ENCODE assay signal across 18 cellular contexts in the genomic region with DNA sequence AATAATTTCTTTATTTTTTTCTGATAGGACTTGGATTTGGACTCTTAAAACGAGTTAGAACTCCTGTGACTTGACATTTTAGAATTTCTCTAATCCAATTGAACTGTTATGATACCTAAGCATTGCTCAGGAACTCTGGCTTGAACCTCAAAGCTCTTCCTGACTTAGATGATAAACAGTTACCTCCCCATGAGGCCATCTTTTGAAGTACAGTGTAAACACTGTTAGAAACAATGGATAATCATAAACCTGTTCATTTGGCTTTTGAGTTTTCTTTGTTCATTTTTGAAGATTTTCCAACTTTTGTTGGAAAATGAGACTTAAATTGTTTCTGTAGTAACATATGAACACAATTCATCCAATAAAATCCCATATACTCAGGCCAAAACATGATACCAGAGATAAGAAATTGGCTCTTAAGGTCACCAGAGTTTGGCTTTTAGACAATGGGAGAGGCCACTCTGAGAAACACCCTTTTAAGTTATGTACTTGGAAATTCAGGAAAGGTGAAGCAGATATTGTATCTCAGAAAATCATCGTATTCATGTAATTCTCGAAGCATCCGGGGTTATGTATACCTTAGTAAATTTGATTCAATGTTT.
"Had no signal": no experiment of that assay in that cellular context is flagged by ENCODE, and none has a peak within 500 bp of the region (broad histone marks: within the 10 kb centered on the region; RNA-seq: fewer than 3 reads in every experiment).

No MANE protein-coding gene starts in this region.

- DNase-seq: dorsolateral prefrontal cortex; effector CD8-positive, alpha-beta T cell; gastrocnemius medialis; immature natural killer cell; left cardiac atrium; mesendoderm; naive B cell; stimulated activated CD4-positive, alpha-beta T cell treated with anti-CD3 and anti-CD28 coated beads, Interleukin-4, amount 100 ng/mL, for 1 hour; stimulated activated CD8-positive, alpha-beta memory T cell treated with anti-CD3 and anti-CD28 coated beads, Interleukin-4, amount 100 ng/mL, for 48 hours; stimulated activated naive CD8-positive, alpha-beta T cell treated with anti-CD3 and anti-CD28 coated beads, Interleukin-15, Interleukin-2, amounts not matched to agents 100 U/mL and 50 U/mL, for 24 hours; tibial artery; upper lobe of left lung; uterus had no signal

- H3K4me1 ChIP-seq: esophagus muscularis mucosa, gastrocnemius medialis, parathyroid adenoma, tibial artery, upper lobe of left lung, uterus had no signal

- H3K27ac ChIP-seq: coronary artery, esophagus muscularis mucosa, gastrocnemius medialis, parathyroid adenoma, tibial artery, upper lobe of left lung had no signal

- H3K4me3 ChIP-seq: coronary artery, dorsolateral prefrontal cortex, esophagus muscularis mucosa, gastrocnemius medialis, tibial artery, upper lobe of left lung, uterus had no signal

- H3K36me3 ChIP-seq: esophagus muscularis mucosa, gastrocnemius medialis, tibial artery, upper lobe of left lung, uterus had no signal

- H3K27me3 ChIP-seq: dorsolateral prefrontal cortex, esophagus muscularis mucosa, gastrocnemius medialis, tibial artery, upper lobe of left lung, uterus had no signal

- FAIRE-seq: keratinocyte had no signal

- H3K9me3 ChIP-seq: esophagus muscularis mucosa, gastrocnemius medialis, tibial artery, upper lobe of left lung, uterus had no signal

- ATAC-seq: gastrocnemius medialis; left cardiac atrium; stimulated activated effector memory CD8-positive, alpha-beta T cell treated with anti-CD3 and anti-CD28 coated beads, Interleukin-12 subunit alpha, Interleukin-12 subunit beta, amount 100 ng/mL, for 72 hours; stimulated activated naive CD8-positive, alpha-beta T cell treated with anti-CD3 and anti-CD28 coated beads, Interleukin-15, Interleukin-2, amounts not matched to agents 100 U/mL and 50 U/mL, for 24 hours had no signal
